Comparison of ENCODE assay signal across 30 cellular contexts in genomic region chr15:82790321-82790720, GRCh38. TPM values are rescaled to one million over a fixed set of nuclear protein-coding genes. Genes with fewer than 3 reads are reported as not detected.
"Had no signal": no experiment of that assay in that cellular context is flagged by ENCODE, and none has a peak within 500 bp of the region (broad histone marks: within the 10 kb centered on the region; RNA-seq: fewer than 3 reads in every experiment).

No MANE protein-coding gene starts in this region.

- H3K4me3 ChIP-seq: adrenal gland, body of pancreas, breast epithelium, MG63, SJCRH30, SK-N-MC had no signal

- H3K36me3 ChIP-seq: adrenal gland, breast epithelium, MG63, SJCRH30 had no signal

- DNase-seq: activated CD4-positive, alpha-beta memory T cell treated with anti-CD3 and anti-CD28 coated beads for 36 hours; activated CD4-positive, alpha-beta T cell treated with anti-CD3 and anti-CD28 coated beads, Interleukin-2, amount 10 ng/mL, durations not matched to agents 24 days and 14 days; activated CD8-positive, alpha-beta memory T cell treated with anti-CD3 and anti-CD28 coated beads, Interleukin-2, amount 50 U/mL, for 4 hours; activated gamma-delta T cell treated with Interleukin-2 at 50 U/mL for 16 hours; activated naive CD4-positive, alpha-beta T cell treated with anti-CD3 and anti-CD28 coated beads for 36 hours; activated T-cell treated with anti-CD3 and anti-CD28 coated beads for 4 hours; activated T-cell treated with anti-CD3 and anti-CD28 coated beads, Interleukin-2, amount 50 U/mL, for 4 hours; adrenal gland; body of pancreas; Karpas-422; MG63; NCI-H1048; NCI-H1105 treated with DMSO at 0.1 percent for 48 hours; NCI-H1436; NCI-H1694; NCI-H2029; NCI-H510A; NCI-H526; NCI-H748 treated with DMSO at 0.1 percent for 48 hours; OCI-M1; SHP77; SJCRH30; T1000 had no signal

- H3K4me1 ChIP-seq: adrenal gland, body of pancreas, breast epithelium, SJCRH30 had no signal

- ATAC-seq: activated naive CD4-positive, alpha-beta T cell treated with anti-CD3 and anti-CD28 coated beads, Interleukin-2, amount 50 U/mL, for 72 hours; activated T-cell treated with anti-CD3 and anti-CD28 coated beads, Interleukin-2, amount 50 U/mL, for 4 hours; body of pancreas had no signal

- H3K27me3 ChIP-seq: adrenal gland, body of pancreas, breast epithelium, MG63, SJCRH30 had no signal

- H3K9me3 ChIP-seq: adrenal gland, body of pancreas, breast epithelium, SJCRH30 had no signal

- H3K27ac ChIP-seq: adrenal gland, body of pancreas, breast epithelium, SJCRH30, SK-N-MC had no signal

RNA-seq across cellular contexts. Expression of gene FSD2, which starts 15.5 kb away (rescaled TPM):
- total RNA-seq: activated CD4-positive, alpha-beta memory T cell treated with anti-CD3 and anti-CD28 coated beads for 36 hours; activated CD4-positive, alpha-beta T cell treated with anti-CD3 and anti-CD28 coated beads, Interleukin-2, amount 10 ng/mL, durations not matched to agents 24 days and 14 days; activated naive CD4-positive, alpha-beta T cell treated with anti-CD3 and anti-CD28 coated beads for 36 hours; activated naive CD4-positive, alpha-beta T cell treated with anti-CD3 and anti-CD28 coated beads, Interleukin-2, amount 50 U/mL, for 72 hours; activated T-cell treated with anti-CD3 and anti-CD28 coated beads, Interleukin-2, amount 50 U/mL, for 4 hours; activated T-helper 1 cell treated with anti-CD3 and anti-CD28 coated beads, Interleukin-12 subunit alpha, Interleukin-12 subunit beta, Interleukin-2, Interleukin-4 antibody, amounts not matched to agents 30 ng/mL and 10 ng/mL and 1 ng/mL, durations not matched to agents 14 hours and 24 hours and 36 hours; adrenal gland; RPMI7951; T-helper 1 cell treated with Interleukin-12 subunit alpha and Interleukin-12 subunit beta and Interleukin-4 antibody, amounts not matched to agents 30 ng/mL and 1 ng/mL, for 36 hours; T-helper 2 cell treated with Interferon-gamma antibody and Interleukin-4, amounts not matched to agents 100 ng/mL and 5 ng/mL, for 36 hours had no signal
